ENCODE assay signal across 30 cellular contexts in genomic region chr15:77723756-77724155, GRCh38.
"Had no signal": no experiment of that assay in that cellular context is flagged by ENCODE, and none has a peak within 500 bp of the region (broad histone marks: within the 10 kb centered on the region; RNA-seq: fewer than 3 reads in every experiment).

No MANE protein-coding gene starts in this region.

- H3K4me1 ChIP-seq: ascending aorta, body of pancreas had no signal

- DNase-seq: activated CD4-positive, alpha-beta T cell treated with anti-CD3 and anti-CD28 coated beads for 48 hours; activated CD4-positive, alpha-beta T cell treated with anti-CD3 and anti-CD28 coated beads, Interleukin-2, amount 50 U/mL, for 4 hours; activated CD4-positive, CD25-positive, alpha-beta regulatory T cell treated with anti-CD3 and anti-CD28 coated beads, Interleukin-2, amount 50 U/mL, for 72 hours; activated CD8-positive, alpha-beta memory T cell treated with anti-CD3 and anti-CD28 coated beads, Interleukin-2, amount 10 ng/mL, durations not matched to agents 7 days and 5 days; activated effector memory CD4-positive, alpha-beta T cell treated with anti-CD3 and anti-CD28 coated beads, Interleukin-2, amount 50 U/mL, for 16 hours; activated naive CD4-positive, alpha-beta T cell treated with Interleukin-2 at 50 U/mL for 16 hours; activated naive CD8-positive, alpha-beta T cell treated with anti-CD3 and anti-CD28 coated beads, Interleukin-2, amount 50 U/mL, for 24 hours; activated T-cell treated with anti-CD3 and anti-CD28 coated beads, Interleukin-2, amount 50 U/mL, for 4 hours; amniotic stem cell; body of pancreas; Karpas-422; MM.1S; NCI-H1105; NCI-H1436; NCI-H1694 treated with DMSO at 0.1 percent for 48 hours; NCI-H2029 treated with DMSO at 0.1 percent for 48 hours; NCI-H345; NCI-H510A; NCI-H69; NK-92 treated with Interleukin-12 subunit alpha and Interleukin-12 subunit beta, amount 100 ng/mL, for 24 hours; OCI-M1; SIG-M5; T-helper 17 cell; T-helper 9 cell had no signal

- H3K36me3 ChIP-seq: ascending aorta had no signal

- H3K36me3 Mint-ChIP-seq: activated CD8-positive, alpha-beta memory T cell treated with anti-CD3 and anti-CD28 coated beads, Interleukin-2, amount 10 ng/mL, durations not matched to agents 7 days and 5 days; activated naive CD4-positive, alpha-beta T cell treated with anti-CD3 and anti-CD28 coated beads, Interleukin-2, amount 50 U/mL, for 72 hours; WTC11 had no signal

- ATAC-seq: activated CD8-positive, alpha-beta memory T cell treated with anti-CD3 and anti-CD28 coated beads, Interleukin-2, amount 10 ng/mL, durations not matched to agents 7 days and 5 days; activated naive CD4-positive, alpha-beta T cell treated with anti-CD3 and anti-CD28 coated beads, Interleukin-2, amount 50 U/mL, for 72 hours; activated naive CD8-positive, alpha-beta T cell treated with anti-CD3 and anti-CD28 coated beads, Interleukin-2, amount 50 U/mL, for 24 hours; activated T-cell treated with anti-CD3 and anti-CD28 coated beads, Interleukin-2, amount 50 U/mL, for 4 hours; body of pancreas; Panc1; T-helper 17 cell had no signal

- H3K9me3 ChIP-seq: ascending aorta, body of pancreas had no signal

- H3K27ac ChIP-seq: ascending aorta, body of pancreas, RWPE1 had no signal

- H3K27ac Mint-ChIP-seq: activated CD8-positive, alpha-beta memory T cell treated with anti-CD3 and anti-CD28 coated beads, Interleukin-2, amount 10 ng/mL, durations not matched to agents 7 days and 5 days; activated naive CD4-positive, alpha-beta T cell treated with anti-CD3 and anti-CD28 coated beads, Interleukin-2, amount 50 U/mL, for 72 hours; activated naive CD8-positive, alpha-beta T cell treated with anti-CD3 and anti-CD28 coated beads, Interleukin-2, amount 50 U/mL, for 24 hours; T-helper 17 cell; WTC11 had no signal

- H3K9me3 Mint-ChIP-seq: activated naive CD4-positive, alpha-beta T cell treated with anti-CD3 and anti-CD28 coated beads, Interleukin-2, amount 50 U/mL, for 72 hours; activated naive CD8-positive, alpha-beta T cell treated with anti-CD3 and anti-CD28 coated beads, Interleukin-2, amount 50 U/mL, for 24 hours; activated T-cell treated with anti-CD3 and anti-CD28 coated beads, Interleukin-2, amount 50 U/mL, for 4 hours; central memory CD8-positive, alpha-beta T cell; WTC11 had no signal

- H3K27me3 ChIP-seq: ascending aorta, body of pancreas had no signal

- H3K4me3 Mint-ChIP-seq: activated CD8-positive, alpha-beta memory T cell treated with anti-CD3 and anti-CD28 coated beads, Interleukin-2, amount 10 ng/mL, durations not matched to agents 7 days and 5 days; activated naive CD8-positive, alpha-beta T cell treated with anti-CD3 and anti-CD28 coated beads, Interleukin-2, amount 50 U/mL, for 24 hours; activated T-cell treated with anti-CD3 and anti-CD28 coated beads, Interleukin-2, amount 50 U/mL, for 4 hours; central memory CD8-positive, alpha-beta T cell; T-helper 17 cell; WTC11 had no signal

- H3K4me1 Mint-ChIP-seq: activated CD8-positive, alpha-beta memory T cell treated with anti-CD3 and anti-CD28 coated beads, Interleukin-2, amount 10 ng/mL, durations not matched to agents 7 days and 5 days; activated naive CD8-positive, alpha-beta T cell treated with anti-CD3 and anti-CD28 coated beads, Interleukin-2, amount 50 U/mL, for 24 hours; central memory CD8-positive, alpha-beta T cell had no signal

- H3K4me3 ChIP-seq: ascending aorta, body of pancreas had no signal
